In the genomic region with DNA sequence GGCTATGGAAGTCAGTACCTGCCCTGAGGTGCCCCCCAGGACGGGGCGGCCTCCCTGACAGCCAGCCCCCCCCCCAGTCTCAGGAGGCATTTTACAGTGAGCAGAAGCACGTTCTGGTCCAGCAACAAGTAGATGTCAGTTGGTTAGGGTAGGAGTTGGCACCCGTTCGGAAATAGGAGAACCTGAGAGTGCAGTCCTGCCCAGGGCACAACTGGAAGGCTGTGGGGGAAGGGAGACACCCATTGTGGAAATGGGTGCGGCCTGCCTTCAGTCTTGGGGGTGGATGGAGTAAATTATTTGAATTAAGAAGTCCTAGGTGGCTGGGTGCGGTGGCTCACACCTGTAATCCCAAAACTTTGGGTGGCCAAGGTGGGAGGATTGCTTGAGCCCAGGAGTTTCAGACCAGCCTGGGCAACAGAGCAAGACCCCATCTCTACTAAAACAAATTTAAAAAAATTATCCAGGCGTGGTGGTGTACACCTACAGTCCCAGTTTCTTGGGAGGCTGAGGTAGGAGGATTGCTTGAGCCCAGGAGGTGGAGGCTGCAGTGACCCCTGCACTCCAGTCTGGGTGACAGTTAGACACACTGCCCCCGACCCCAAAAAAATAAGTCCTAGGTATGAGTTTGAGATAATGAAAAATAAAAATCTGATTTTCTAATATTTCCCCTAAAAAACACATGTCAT, we compare ENCODE assay signal across 8 cellular contexts. TPM values are rescaled to one million over a fixed set of nuclear protein-coding genes. Genes with fewer than 3 reads are reported as not detected.
A peak's percentile ranks its signal among the peaks of the same experiment; 100 is the strongest.
DNase-seq lines count a peak whose midpoint lies in the region; ATAC-seq and TF ChIP-seq lines count a peak whose summit lies in the region.

No MANE protein-coding gene starts in this region.

- H3K27ac ChIP-seq in RWPE1 (peak overlapping the region; percentile 100), rectal smooth muscle tissue (ENCODE audit: low read depth, low read length) (peak overlapping the region; percentile 99)

- no peaks in the 10 kb centered on the region for H3K27me3 ChIP-seq in rectal smooth muscle tissue (ENCODE audit: control insufficient read depth, insufficient read depth, low read length)

- H3K4me3 ChIP-seq in rectal smooth muscle tissue (ENCODE audit: low read length) = peak overlapping the region; percentile 97

- H3K36me3 ChIP-seq in rectal smooth muscle tissue (ENCODE audit: control insufficient read depth, insufficient read depth, low read length) = peaks cover 30% of the 10 kb centered on the region

- no peak for ATAC-seq in HG02840 (IDR thresholded peaks at IDR 0.05; ENCODE audit: low FRiP score, unreplicated experiment)
- ATAC-seq in HG03039 (IDR thresholded peaks at IDR 0.05; ENCODE audit: unreplicated experiment) = no peak
- ATAC-seq in esophagus mucosa = no peak

- no peak for TF ChIP-seq CTCF in RWPE1 (conservative IDR thresholded peaks at IDR 0.05; ENCODE audit: low read depth)

- H3K9ac ChIP-seq in rectal smooth muscle tissue (ENCODE audit: low read length) = peak overlapping the region; percentile 94

- DNase-seq in RWPE1 (ENCODE audit: low spot score) (no peak), erythroblast (lab: John Stamatoyannopoulos, UW) (peak; percentile 66 to 68), SW480 (ENCODE audit: low spot score) (no peak)

- CTCF ChIA-PET in RWPE1 (lab: Yijun Ruan, JAX) = no interaction called here

- H3K4me1 ChIP-seq in rectal smooth muscle tissue (ENCODE audit: control insufficient read depth, insufficient read depth, low read length) = peaks cover 73% of the 10 kb centered on the region

- POLR2A ChIA-PET in RWPE1 (lab: Yijun Ruan, JAX; ENCODE audit: low non-redundant PET) = interaction anchor here (1.1 to 2.7 kb wide), 2 partner anchors 26 to 31 kb away, joined by 3 to 40 read pairs; no protein-coding TSS in a partner anchor

- TF ChIP-seq POLR2A in GM19099 (IDR thresholded peaks at IDR 0.05; ENCODE audit: extremely low read depth, insufficient read length, low read depth) (peak; percentile 7), erythroblast (IDR thresholded peaks at IDR 0.05; ENCODE audit: low read length) (no peak)

RNA-seq across cellular contexts. Expression of gene CIRBP, which starts 1.2 kb away (rescaled TPM):
- 172 TPM for total RNA-seq in esophagus mucosa

RNA-seq across cellular contexts. Expression of gene FAM174C, which starts 5.0 kb away (rescaled TPM):
- 41.2 TPM for total RNA-seq in esophagus mucosa

RNA-seq across cellular contexts. Expression of gene EFNA2, which starts 15.4 kb away (rescaled TPM):
- 0.40 TPM for total RNA-seq in esophagus mucosa

RNA-seq across cellular contexts. Expression of gene MIDN, which starts 21.9 kb away (rescaled TPM):
- 99.3 TPM for total RNA-seq in esophagus mucosa

RNA-seq across cellular contexts. Expression of gene ATP5F1D, which starts 28.8 kb away (rescaled TPM):
- 251 TPM for total RNA-seq in esophagus mucosa

Comparison
In these comparisons a context has a peak if more than half of its experiments do, and no peak if none do; other contexts are left out.
1. DNase-seq: peak in erythroblast (2 of 2); none in RWPE1 (single experiment) and SW480 (single experiment).